In genomic region chr12:114888458-114888857, GRCh38 we compare ENCODE assay signal across 20 cellular contexts.
DNase-seq lines count a peak whose midpoint lies in the region; ATAC-seq and TF ChIP-seq lines count a peak whose summit lies in the region.
"Had no signal": no experiment of that assay in that cellular context is flagged by ENCODE, and none has a peak within 500 bp of the region (broad histone marks: within the 10 kb centered on the region; RNA-seq: fewer than 3 reads in every experiment).

No MANE protein-coding gene starts in this region.

- POLR2A ChIA-PET in CD4-positive, alpha-beta T cell (lab: Charles Lee), result no interaction called here

- no peak overlapping the region for H3K4me3 Mint-ChIP-seq in CD4-positive, alpha-beta T cell
- H3K4me3 Mint-ChIP-seq in activated T-cell treated with anti-CD3 and anti-CD28 coated beads, Interleukin-2, amount 50 U/mL, for 72 hours, result no peak overlapping the region
- H3K4me3 Mint-ChIP-seq: immature natural killer cell, neural progenitor cell had no signal

- no peak for ATAC-seq in CD4-positive, alpha-beta T cell (ENCODE audit: poor library complexity)
- no peak for ATAC-seq in activated T-cell treated with anti-CD3 and anti-CD28 coated beads, Interleukin-2, amount 50 U/mL, for 72 hours (replicated peaks in 1 of 2)
- ATAC-seq: stimulated activated naive CD8-positive, alpha-beta T cell treated with anti-CD3 and anti-CD28 coated beads, Interleukin-15, Interleukin-2, amounts not matched to agents 100 U/mL and 50 U/mL, for 24 hours had no signal

- DNase-seq in NCI-H748 (lab: John Stamatoyannopoulos, UW; ENCODE audit: unreplicated experiment) (peak; percentile 40), NCI-H748 treated with DMSO at 0.1 percent for 48 hours (lab: John Stamatoyannopoulos, UW) (no peak), RPMI7951 (ENCODE audit: low read depth) (peak; percentile 29), fibroblast of the aortic adventitia (ENCODE audit: low read depth) (peak; percentile 25), NCI-H187 treated with DMSO at 0.1 percent for 48 hours (lab: John Stamatoyannopoulos, UW) (no peak)
- DNase-seq in CD4-positive, alpha-beta T cell, result no peak
- DNase-seq in activated T-cell treated with anti-CD3 and anti-CD28 coated beads, Interleukin-2, amount 50 U/mL, for 72 hours, result no peak
- DNase-seq in activated naive CD4-positive, alpha-beta T cell (lab: John Stamatoyannopoulos, UW), result no peak
- DNase-seq: activated CD4-positive, alpha-beta T cell treated with anti-CD3 and anti-CD28 coated beads for 48 hours; activated CD8-positive, alpha-beta memory T cell treated with anti-CD3 and anti-CD28 coated beads, Interleukin-2, amount 50 U/mL, for 4 hours; activated gamma-delta T cell treated with Interleukin-2 at 50 U/mL for 16 hours; cortex of kidney; head of caudate nucleus; immature natural killer cell; mesenchymal stem cell; NCI-H1694 treated with DMSO at 0.1 percent for 48 hours; NCI-H526 treated with DMSO at 0.1 percent for 48 hours; stimulated activated naive CD8-positive, alpha-beta T cell treated with anti-CD3 and anti-CD28 coated beads, Interleukin-15, Interleukin-2, amounts not matched to agents 100 U/mL and 50 U/mL, for 24 hours; upper lobe of left lung had no signal

- H3K9me3 ChIP-seq in CD4-positive, alpha-beta T cell (ENCODE audit: control insufficient read depth, low read length), result no peaks in the 10 kb centered on the region
- H3K9me3 ChIP-seq: upper lobe of left lung had no signal

- H3K36me3 Mint-ChIP-seq in CD4-positive, alpha-beta T cell (ENCODE audit: low read depth), result no peaks in the 10 kb centered on the region
- H3K36me3 Mint-ChIP-seq in activated T-cell treated with anti-CD3 and anti-CD28 coated beads, Interleukin-2, amount 50 U/mL, for 72 hours (ENCODE audit: insufficient read depth in 2 of 2), result no peaks in the 10 kb centered on the region
- H3K36me3 Mint-ChIP-seq: immature natural killer cell, neural progenitor cell had no signal

- H3K4me1 Mint-ChIP-seq in CD4-positive, alpha-beta T cell (ENCODE audit: low read depth), result no peaks in the 10 kb centered on the region
- H3K4me1 Mint-ChIP-seq in activated T-cell treated with anti-CD3 and anti-CD28 coated beads, Interleukin-2, amount 50 U/mL, for 72 hours (ENCODE audit: low read depth), result no peaks in the 10 kb centered on the region
- H3K4me1 Mint-ChIP-seq: immature natural killer cell, neural progenitor cell had no signal

- no peak overlapping the region for H3K4me3 ChIP-seq in fibroblast of the aortic adventitia (ENCODE audit: low read depth, low read length)
- H3K4me3 ChIP-seq: neural progenitor cell, upper lobe of left lung had no signal

- H3K27me3 ChIP-seq in CD4-positive, alpha-beta T cell (ENCODE audit: control insufficient read depth, insufficient read depth, low read length), result no peaks in the 10 kb centered on the region
- H3K27me3 ChIP-seq: neural progenitor cell, upper lobe of left lung had no signal

- no peak overlapping the region for H3K27ac ChIP-seq in CD4-positive, alpha-beta T cell (ENCODE audit: low read depth, low read length)
- H3K27ac ChIP-seq: neural progenitor cell, upper lobe of left lung had no signal

- intact Hi-C loops in CD4-positive, alpha-beta T cell (cut with DNase I, micrococcal nuclease), result no loop called here

- CTCF ChIA-PET in CD4-positive, alpha-beta T cell (lab: Charles Lee), result no interaction called here

- no peak for TF ChIP-seq CTCF in fibroblast of the aortic adventitia (IDR thresholded peaks at IDR 0.05; ENCODE audit: insufficient read depth, low read length)
- TF ChIP-seq CTCF in CD4-positive, alpha-beta T cell (IDR thresholded peaks at IDR 0.05), result no peak

- H3K27ac Mint-ChIP-seq in CD4-positive, alpha-beta T cell, result no peak overlapping the region
- no peak overlapping the region for H3K27ac Mint-ChIP-seq in activated T-cell treated with anti-CD3 and anti-CD28 coated beads, Interleukin-2, amount 50 U/mL, for 72 hours
- H3K27ac Mint-ChIP-seq: immature natural killer cell, neural progenitor cell had no signal

- H3K27me3 Mint-ChIP-seq in CD4-positive, alpha-beta T cell, result peaks cover 3% of the 10 kb centered on the region
- H3K27me3 Mint-ChIP-seq in activated T-cell treated with anti-CD3 and anti-CD28 coated beads, Interleukin-2, amount 50 U/mL, for 72 hours (ENCODE audit: low read depth), result no peaks in the 10 kb centered on the region

- H3K9me3 Mint-ChIP-seq in CD4-positive, alpha-beta T cell, result peaks cover 6% of the 10 kb centered on the region
- H3K9me3 Mint-ChIP-seq in activated T-cell treated with anti-CD3 and anti-CD28 coated beads, Interleukin-2, amount 50 U/mL, for 72 hours, result peaks cover 6 to 7% of the 10 kb centered on the region in 2 donors
- H3K9me3 Mint-ChIP-seq: neural progenitor cell had no signal

Comparison
In these comparisons a context has a peak if more than half of its experiments do, and no peak if none do; other contexts are left out.
1. DNase-seq: peak in NCI-H748 (single experiment), RPMI7951 (single experiment) and fibroblast of the aortic adventitia (single experiment); none in NCI-H748 treated with DMSO at 0.1 percent for 48 hours (single experiment), CD4-positive, alpha-beta T cell (0 of 10), activated T-cell treated with anti-CD3 and anti-CD28 coated beads, Interleukin-2, amount 50 U/mL, for 72 hours (0 of 2), NCI-H187 treated with DMSO at 0.1 percent for 48 hours (single experiment) and activated naive CD4-positive, alpha-beta T cell (0 of 4).